In genomic region chr6:27591660-27592059, GRCh38 we compare ENCODE assay signal across 8 cellular contexts.
DNase-seq lines count a peak whose midpoint lies in the region; ATAC-seq and TF ChIP-seq lines count a peak whose summit lies in the region.

No MANE protein-coding gene starts in this region.

- H3K9me3 Mint-ChIP-seq in activated CD8-positive, alpha-beta T cell treated with anti-CD3 and anti-CD28 coated beads for 36 hours, result no peaks in the 10 kb centered on the region
- H3K9me3 Mint-ChIP-seq in activated CD8-positive, alpha-beta T cell treated with anti-CD3 and anti-CD28 coated beads, Interleukin-2, amount 10 ng/mL, durations not matched to agents 7 days and 5 days (ENCODE audit: insufficient read depth), result no peaks in the 10 kb centered on the region
- no peaks in the 10 kb centered on the region for H3K9me3 Mint-ChIP-seq in T-helper 2 cell treated with Interferon-gamma antibody and Interleukin-4, amounts not matched to agents 5 μg/mL and 100 μg/mL, for 36 hours

- H3K4me3 ChIP-seq in ectodermal cell (ENCODE audit: insufficient read depth, low read depth, low read length) (peak overlapping the region; percentile 50), skeletal muscle satellite cell (ENCODE audit: low read length) (peak overlapping the region; percentile 56)

- H3K4me2 ChIP-seq in skeletal muscle satellite cell (ENCODE audit: low read length), result peak overlapping the region; percentile 77

- H3K36me3 ChIP-seq in ectodermal cell (ENCODE audit: control insufficient read depth, insufficient read depth, low read length) (no peaks in the 10 kb centered on the region), skeletal muscle satellite cell (ENCODE audit: insufficient read depth, low read length) (no peaks in the 10 kb centered on the region)

- H3K4me1 Mint-ChIP-seq in activated CD8-positive, alpha-beta T cell treated with anti-CD3 and anti-CD28 coated beads for 36 hours (ENCODE audit: low read depth), result no peaks in the 10 kb centered on the region
- H3K4me1 Mint-ChIP-seq in activated CD8-positive, alpha-beta T cell treated with anti-CD3 and anti-CD28 coated beads, Interleukin-2, amount 10 ng/mL, durations not matched to agents 7 days and 5 days (ENCODE audit: low read depth), result peaks cover 3% of the 10 kb centered on the region
- H3K4me1 Mint-ChIP-seq in T-helper 2 cell treated with Interferon-gamma antibody and Interleukin-4, amounts not matched to agents 5 μg/mL and 100 μg/mL, for 36 hours (ENCODE audit: low read depth), result no peaks in the 10 kb centered on the region

- ATAC-seq in activated CD8-positive, alpha-beta T cell treated with anti-CD3 and anti-CD28 coated beads for 36 hours, result peak; percentile 26
- ATAC-seq in activated CD8-positive, alpha-beta T cell treated with anti-CD3 and anti-CD28 coated beads, Interleukin-2, amount 10 ng/mL, durations not matched to agents 7 days and 5 days, result no peak
- ATAC-seq in HG02763 (IDR thresholded peaks at IDR 0.05; ENCODE audit: unreplicated experiment), result no peak

- intact Hi-C loops in activated CD8-positive, alpha-beta T cell treated with anti-CD3 and anti-CD28 coated beads for 36 hours (cut with micrococcal nuclease), result loop anchor here (5.0 kb wide), 1 partner anchor 44 kb away; no protein-coding TSS in a partner anchor

- H3K9me3 ChIP-seq in ectodermal cell (ENCODE audit: control insufficient read depth, low read length) (no peaks in the 10 kb centered on the region), skeletal muscle satellite cell (replicated peaks; ENCODE audit: low read length) (no peaks in the 10 kb centered on the region)

- CTCF ChIA-PET in activated CD8-positive, alpha-beta T cell treated with anti-CD3 and anti-CD28 coated beads for 36 hours (lab: Charles Lee), result no interaction called here
- CTCF ChIA-PET in activated CD8-positive, alpha-beta T cell treated with anti-CD3 and anti-CD28 coated beads, Interleukin-2, amount 10 ng/mL, durations not matched to agents 7 days and 5 days (lab: Charles Lee), result interaction anchor here (1.1 to 1.4 kb wide), 3 partner anchors 72 to 279 kb away, joined by 3 to 4 read pairs (median 4); partner anchors contain the start of gene POM121L2

- no peak overlapping the region for H3K27ac Mint-ChIP-seq in activated CD8-positive, alpha-beta T cell treated with anti-CD3 and anti-CD28 coated beads for 36 hours
- H3K27ac Mint-ChIP-seq in activated CD8-positive, alpha-beta T cell treated with anti-CD3 and anti-CD28 coated beads, Interleukin-2, amount 10 ng/mL, durations not matched to agents 7 days and 5 days, result no peak overlapping the region
- H3K27ac Mint-ChIP-seq in T-helper 2 cell treated with Interferon-gamma antibody and Interleukin-4, amounts not matched to agents 5 μg/mL and 100 μg/mL, for 36 hours, result no peak overlapping the region

- H3K9ac ChIP-seq in skeletal muscle satellite cell (ENCODE audit: low read depth, low read length), result no peak overlapping the region

- 27% methylated on average over 5 to 7 of the region's 8 CpGs for WGBS in ectodermal cell, 2 experiments

- no peaks in the 10 kb centered on the region for H3K4me1 ChIP-seq in ectodermal cell (ENCODE audit: control insufficient read depth, insufficient read depth, low read length)
- H3K4me1 ChIP-seq in skeletal muscle satellite cell (ENCODE audit: control insufficient read depth, insufficient read depth, low read length), result no peaks in the 10 kb centered on the region

- TF ChIP-seq CTCF in activated CD8-positive, alpha-beta T cell treated with anti-CD3 and anti-CD28 coated beads for 36 hours (IDR thresholded peaks at IDR 0.05), result no peak

- H3K4me3 Mint-ChIP-seq in activated CD8-positive, alpha-beta T cell treated with anti-CD3 and anti-CD28 coated beads for 36 hours, result no peak overlapping the region
- no peak overlapping the region for H3K4me3 Mint-ChIP-seq in activated CD8-positive, alpha-beta T cell treated with anti-CD3 and anti-CD28 coated beads, Interleukin-2, amount 10 ng/mL, durations not matched to agents 7 days and 5 days
- H3K4me3 Mint-ChIP-seq in T-helper 2 cell treated with Interferon-gamma antibody and Interleukin-4, amounts not matched to agents 5 μg/mL and 100 μg/mL, for 36 hours, result no peak overlapping the region

- H3K27me3 ChIP-seq in ectodermal cell (ENCODE audit: control insufficient read depth, insufficient read depth, low read length, poor library complexity, severe bottlenecking) (peaks cover 37% of the 10 kb centered on the region), skeletal muscle satellite cell (ENCODE audit: control insufficient read depth, insufficient read depth, low read length) (no peaks in the 10 kb centered on the region)

- no peaks in the 10 kb centered on the region for H3K36me3 Mint-ChIP-seq in activated CD8-positive, alpha-beta T cell treated with anti-CD3 and anti-CD28 coated beads for 36 hours (ENCODE audit: low read depth)
- no peaks in the 10 kb centered on the region for H3K36me3 Mint-ChIP-seq in activated CD8-positive, alpha-beta T cell treated with anti-CD3 and anti-CD28 coated beads, Interleukin-2, amount 10 ng/mL, durations not matched to agents 7 days and 5 days (ENCODE audit: low read depth)
- no peaks in the 10 kb centered on the region for H3K36me3 Mint-ChIP-seq in T-helper 2 cell treated with Interferon-gamma antibody and Interleukin-4, amounts not matched to agents 5 μg/mL and 100 μg/mL, for 36 hours (ENCODE audit: low read depth)

- POLR2A ChIA-PET in activated CD8-positive, alpha-beta T cell treated with anti-CD3 and anti-CD28 coated beads for 36 hours (lab: Charles Lee), result interaction anchor here (1.0 to 1.2 kb wide), 2 partner anchors 9 to 112 kb away, joined by 3 read pairs; no protein-coding TSS in a partner anchor
- POLR2A ChIA-PET in activated CD8-positive, alpha-beta T cell treated with anti-CD3 and anti-CD28 coated beads, Interleukin-2, amount 10 ng/mL, durations not matched to agents 7 days and 5 days (lab: Charles Lee), result interaction anchor here (0.5 kb wide), 1 partner anchor 88 kb away, joined by 4 read pairs; no protein-coding TSS in a partner anchor

- peaks cover 27% of the 10 kb centered on the region for H3K27me3 Mint-ChIP-seq in activated CD8-positive, alpha-beta T cell treated with anti-CD3 and anti-CD28 coated beads for 36 hours
- H3K27me3 Mint-ChIP-seq in activated CD8-positive, alpha-beta T cell treated with anti-CD3 and anti-CD28 coated beads, Interleukin-2, amount 10 ng/mL, durations not matched to agents 7 days and 5 days (ENCODE audit: low read depth), result peaks cover 14% of the 10 kb centered on the region
- H3K27me3 Mint-ChIP-seq in T-helper 2 cell treated with Interferon-gamma antibody and Interleukin-4, amounts not matched to agents 5 μg/mL and 100 μg/mL, for 36 hours (ENCODE audit: low read depth), result peaks cover 20% of the 10 kb centered on the region

- H3K27ac ChIP-seq in ectodermal cell (ENCODE audit: insufficient read depth, low read depth, low read length, poor library complexity, severe bottlenecking), result no peak overlapping the region

- DNase-seq in activated CD8-positive, alpha-beta T cell treated with anti-CD3 and anti-CD28 coated beads for 36 hours, result peak; percentile 35
- no peak for DNase-seq in activated CD8-positive, alpha-beta T cell treated with anti-CD3 and anti-CD28 coated beads, Interleukin-2, amount 10 ng/mL, durations not matched to agents 7 days and 5 days
- peak; percentile 40 for DNase-seq in NCI-H226
- no peak for DNase-seq in T-helper 2 cell treated with Interferon-gamma antibody and Interleukin-4, amounts not matched to agents 5 μg/mL and 100 μg/mL, for 36 hours (ENCODE audit: low spot score)
- DNase-seq in ureter (ENCODE audit: low spot score), result no peak

Comparison
In these comparisons a context has a peak if more than half of its experiments do, and no peak if none do; other contexts are left out.
1. DNase-seq: peak in activated CD8-positive, alpha-beta T cell treated with anti-CD3 and anti-CD28 coated beads for 36 hours (single experiment) and NCI-H226 (single experiment); none in activated CD8-positive, alpha-beta T cell treated with anti-CD3 and anti-CD28 coated beads, Interleukin-2, amount 10 ng/mL, durations not matched to agents 7 days and 5 days (single experiment), T-helper 2 cell treated with Interferon-gamma antibody and Interleukin-4, amounts not matched to agents 5 μg/mL and 100 μg/mL, for 36 hours (single experiment) and ureter (single experiment).